ENCODE assay signal across 12 cellular contexts in genomic region chr2:182554950-182555349, GRCh38.
"Had no signal": no experiment of that assay in that cellular context is flagged by ENCODE, and none has a peak within 500 bp of the region (broad histone marks: within the 10 kb centered on the region; RNA-seq: fewer than 3 reads in every experiment).

No MANE protein-coding gene starts in this region.

- H3K36me3 Mint-ChIP-seq: activated naive CD8-positive, alpha-beta T cell treated with anti-CD3 and anti-CD28 coated beads, Interleukin-2, amount 10 ng/mL, durations not matched to agents 7 days and 5 days; stimulated activated memory B cell treated with anti-CD40 and anti-IgM and Interleukin-4, amounts not matched to agents 10 μg/mL and 1 μg/mL and 100 μg/mL, for 72 hours had no signal

- H3K27me3 Mint-ChIP-seq: activated CD4-positive, alpha-beta memory T cell treated with anti-CD3 and anti-CD28 coated beads, Interleukin-2, amount 10 ng/mL, durations not matched to agents 7 days and 5 days; stimulated activated memory B cell treated with anti-CD40 and anti-IgM and Interleukin-4, amounts not matched to agents 10 μg/mL and 1 μg/mL and 100 μg/mL, for 72 hours had no signal

- H3K4me1 Mint-ChIP-seq: activated CD4-positive, alpha-beta memory T cell treated with anti-CD3 and anti-CD28 coated beads, Interleukin-2, amount 10 ng/mL, durations not matched to agents 7 days and 5 days; activated naive CD8-positive, alpha-beta T cell treated with anti-CD3 and anti-CD28 coated beads, Interleukin-2, amount 10 ng/mL, durations not matched to agents 7 days and 5 days; mesothelial cell of epicardium; stimulated activated memory B cell treated with anti-CD40 and anti-IgM and Interleukin-4, amounts not matched to agents 10 μg/mL and 1 μg/mL and 100 μg/mL, for 72 hours had no signal

- H3K9me3 Mint-ChIP-seq: activated naive CD8-positive, alpha-beta T cell treated with anti-CD3 and anti-CD28 coated beads, Interleukin-2, amount 10 ng/mL, durations not matched to agents 7 days and 5 days; mesothelial cell of epicardium; stimulated activated memory B cell treated with anti-CD40 and anti-IgM and Interleukin-4, amounts not matched to agents 10 μg/mL and 1 μg/mL and 100 μg/mL, for 72 hours had no signal

- ATAC-seq: lower lobe of right lung; sciatic nerve; stimulated activated memory B cell treated with anti-CD40 and anti-IgM and Interleukin-4, amounts not matched to agents 10 μg/mL and 1 μg/mL and 100 μg/mL, for 72 hours had no signal

- DNase-seq: activated CD4-positive, alpha-beta memory T cell treated with anti-CD3 and anti-CD28 coated beads, Interleukin-2, amount 10 ng/mL, durations not matched to agents 7 days and 5 days; activated naive CD8-positive, alpha-beta T cell treated with anti-CD3 and anti-CD28 coated beads, Interleukin-2, amount 10 ng/mL, durations not matched to agents 7 days and 5 days; activated T-cell treated with anti-CD3 and anti-CD28 coated beads, Interleukin-2, amount 50 U/mL, for 48 hours; anterior cingulate cortex; glutamatergic neuron; lower lobe of right lung; spleen; stimulated activated CD4-positive, alpha-beta T cell treated with anti-CD3 and anti-CD28 coated beads, Interleukin-1b, Interleukin-23, amount 100 ng/mL, for 48 hours had no signal

- H3K27ac Mint-ChIP-seq: activated CD4-positive, alpha-beta memory T cell treated with anti-CD3 and anti-CD28 coated beads, Interleukin-2, amount 10 ng/mL, durations not matched to agents 7 days and 5 days; activated naive CD8-positive, alpha-beta T cell treated with anti-CD3 and anti-CD28 coated beads, Interleukin-2, amount 10 ng/mL, durations not matched to agents 7 days and 5 days; mesothelial cell of epicardium; stimulated activated memory B cell treated with anti-CD40 and anti-IgM and Interleukin-4, amounts not matched to agents 10 μg/mL and 1 μg/mL and 100 μg/mL, for 72 hours had no signal

- H3K4me3 Mint-ChIP-seq: activated CD4-positive, alpha-beta memory T cell treated with anti-CD3 and anti-CD28 coated beads, Interleukin-2, amount 10 ng/mL, durations not matched to agents 7 days and 5 days; activated naive CD8-positive, alpha-beta T cell treated with anti-CD3 and anti-CD28 coated beads, Interleukin-2, amount 10 ng/mL, durations not matched to agents 7 days and 5 days; mesothelial cell of epicardium; neural crest cell; stimulated activated memory B cell treated with anti-CD40 and anti-IgM and Interleukin-4, amounts not matched to agents 10 μg/mL and 1 μg/mL and 100 μg/mL, for 72 hours had no signal
